ENCODE assay signal across 18 cellular contexts in genomic region chr7:68671046-68671445, GRCh38.
A peak's percentile ranks its signal among the peaks of the same experiment; 100 is the strongest.
DNase-seq lines count a peak whose midpoint lies in the region; ATAC-seq and TF ChIP-seq lines count a peak whose summit lies in the region.
"Had no signal": no experiment of that assay in that cellular context is flagged by ENCODE, and none has a peak within 500 bp of the region (broad histone marks: within the 10 kb centered on the region; RNA-seq: fewer than 3 reads in every experiment).

No MANE protein-coding gene starts in this region.

- TF ChIP-seq CTCF in right atrium auricular region (IDR thresholded peaks at IDR 0.05) = no peak
- TF ChIP-seq CTCF in AG10803 (conservative IDR thresholded peaks at IDR 0.05; ENCODE audit: low read length) = no peak

- no peak overlapping the region for H3K4me3 Mint-ChIP-seq in effector memory CD8-positive, alpha-beta T cell
- H3K4me3 Mint-ChIP-seq: CD4-positive, alpha-beta memory T cell; GM23338; HFFc6 had no signal

- H3K27me3 Mint-ChIP-seq in effector memory CD8-positive, alpha-beta T cell = no peaks in the 10 kb centered on the region
- H3K27me3 Mint-ChIP-seq: CD4-positive, alpha-beta memory T cell had no signal

- peaks cover 0 to 15% of the 10 kb centered on the region in 2 donors for H3K9me3 ChIP-seq in right atrium auricular region
- H3K9me3 ChIP-seq in adipocyte (ENCODE audit: control insufficient read depth, low read length) = peaks cover 5% of the 10 kb centered on the region
- H3K9me3 ChIP-seq: HAP-1 had no signal

- H3K4me1 ChIP-seq in right atrium auricular region = no peaks in the 10 kb centered on the region
- H3K4me1 ChIP-seq in adipocyte (ENCODE audit: control insufficient read depth, insufficient read depth, low read length) = peaks cover 10% of the 10 kb centered on the region
- H3K4me1 ChIP-seq: HAP-1 had no signal

- intact Hi-C loops in Right ventricle myocardium superior (cut with DNase I) = no loop called here
- intact Hi-C loops in sciatic nerve (cut with DNase I) = no loop called here

- H3K27me3 ChIP-seq in right atrium auricular region (no peaks in the 10 kb centered on the region), adipocyte (replicated peaks; ENCODE audit: control insufficient read depth, insufficient read depth, low read length) (peaks cover 4% of the 10 kb centered on the region)

- no peak overlapping the region for H3K27ac ChIP-seq in right atrium auricular region
- H3K27ac ChIP-seq: 22Rv1 had no signal

- no peak overlapping the region for H3K27ac Mint-ChIP-seq in effector memory CD8-positive, alpha-beta T cell
- H3K27ac Mint-ChIP-seq: CD4-positive, alpha-beta memory T cell; GM23338; HFFc6 had no signal

- ATAC-seq in Right ventricle myocardium superior (ENCODE audit: poor library complexity) = peak; percentile 34
- peak; percentile 64 for ATAC-seq in sciatic nerve
- ATAC-seq in effector memory CD8-positive, alpha-beta T cell (replicated peaks) = no peak
- ATAC-seq: GM23338 had no signal

- no peaks in the 10 kb centered on the region for H3K36me3 ChIP-seq in right atrium auricular region
- no peaks in the 10 kb centered on the region for H3K36me3 ChIP-seq in adipocyte (ENCODE audit: control insufficient read depth, insufficient read depth, low read length, severe bottlenecking)
- H3K36me3 ChIP-seq: HAP-1 had no signal

- H3K4me1 Mint-ChIP-seq in effector memory CD8-positive, alpha-beta T cell (ENCODE audit: low read depth in 2 of 2) = no peaks in the 10 kb centered on the region
- H3K4me1 Mint-ChIP-seq: CD4-positive, alpha-beta memory T cell; GM23338 had no signal

- H3K4me3 ChIP-seq in right atrium auricular region = no peak overlapping the region
- H3K4me3 ChIP-seq in AG10803 (ENCODE audit: low read length) = no peak overlapping the region
- peak overlapping the region; percentile 33 for H3K4me3 ChIP-seq in adipocyte (ENCODE audit: low read length)
- H3K4me3 ChIP-seq: GM23338, HAP-1 had no signal

- DNase-seq in Right ventricle myocardium superior = no peak
- no peak for DNase-seq in right atrium auricular region (ENCODE audit: low spot score)
- peak; percentile 39 for DNase-seq in AG10803 (ENCODE audit: low read depth)
- no peak for DNase-seq in adipocyte (ENCODE audit: low read depth)
- DNase-seq in sciatic nerve (ENCODE audit: low spot score) = no peak
- DNase-seq in central memory CD4-positive, alpha-beta T cell = no peak
- DNase-seq in effector memory CD8-positive, alpha-beta T cell = no peak
- DNase-seq: C1 segment of cervical spinal cord; Calu3; CD4-positive, alpha-beta memory T cell; COR-L47; DMS53; DMS79 treated with DMSO at 0.1 percent for 48 hours; GF-D8; HFFc6 had no signal

- peaks cover 10 to 16% of the 10 kb centered on the region in 2 donors for H3K9me3 Mint-ChIP-seq in effector memory CD8-positive, alpha-beta T cell

- peak overlapping the region; percentile 52 for H3K9ac ChIP-seq in adipocyte (ENCODE audit: low read length)

- H3K36me3 Mint-ChIP-seq in effector memory CD8-positive, alpha-beta T cell (ENCODE audit: insufficient read depth) = no peaks in the 10 kb centered on the region
- H3K36me3 Mint-ChIP-seq: CD4-positive, alpha-beta memory T cell had no signal
